8 cellular contexts compared by ENCODE assay signal in the genomic region with DNA sequence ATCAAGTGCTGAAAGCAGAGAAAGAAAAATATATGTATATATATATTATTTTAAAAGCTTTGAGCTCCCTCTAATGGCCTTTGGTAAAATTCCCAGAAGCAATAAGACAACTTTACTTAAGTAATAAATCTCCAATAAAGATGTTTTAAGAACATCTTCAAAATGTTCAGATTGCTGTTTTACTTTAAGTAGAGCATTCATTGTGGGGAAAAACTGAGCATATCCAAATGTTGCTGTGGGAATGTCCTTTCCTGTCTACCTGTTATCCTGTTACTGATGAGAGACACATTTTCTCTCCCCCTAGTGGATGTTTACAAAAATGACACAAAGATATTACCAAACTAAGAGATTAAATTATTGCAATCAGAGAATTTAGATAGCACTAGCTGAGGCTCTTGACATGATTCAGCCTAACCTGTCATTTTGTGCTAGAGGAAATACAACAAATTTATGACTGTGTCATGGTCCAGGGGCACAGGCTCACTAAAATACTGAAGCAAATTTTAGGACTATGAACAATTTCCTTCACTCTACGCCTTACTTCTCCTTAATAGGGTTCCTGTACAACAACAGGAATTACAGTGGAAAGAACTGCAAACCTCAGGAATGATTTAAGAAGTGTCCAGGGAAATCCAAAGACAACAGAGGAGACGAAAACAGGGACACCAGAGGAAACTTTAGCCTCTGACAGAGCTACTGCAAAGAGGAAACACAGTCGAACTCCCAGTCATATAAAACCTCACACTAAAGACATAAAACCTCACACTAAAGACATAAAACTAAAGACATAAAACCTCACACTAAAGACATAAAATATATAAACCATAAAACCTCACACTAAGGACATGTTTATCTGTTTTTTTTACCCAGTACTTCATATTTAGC. TPM values are rescaled to one million over a fixed set of nuclear protein-coding genes. Genes with fewer than 3 reads are reported as not detected.
DNase-seq lines count a peak whose midpoint lies in the region; FAIRE-seq and TF ChIP-seq lines count a peak whose summit lies in the region.

No MANE protein-coding gene starts in this region.

- 70% methylated on average over 3 of the region's 3 CpGs for WGBS in esophagus muscularis mucosa

- peak; percentile 95 for FAIRE-seq in A204.1 (lab: Jason Lieb, UNC)

- H3K4me3 ChIP-seq in esophagus muscularis mucosa = no peak overlapping the region
- H3K4me3 ChIP-seq in parathyroid adenoma (ENCODE audit: low read depth, low read length) = no peak overlapping the region

- no peaks in the 10 kb centered on the region for H3K79me2 ChIP-seq in parathyroid adenoma

- H3K4me1 ChIP-seq in esophagus muscularis mucosa (no peaks in the 10 kb centered on the region), parathyroid adenoma (no peaks in the 10 kb centered on the region)

- no peak overlapping the region for H3K4me2 ChIP-seq in parathyroid adenoma (ENCODE audit: low read length)

- TF ChIP-seq POLR2A in esophagus muscularis mucosa (IDR thresholded peaks at IDR 0.05; ENCODE audit: low read depth) = no peak

- peak; percentile 59 to 71 (median 62) for TF ChIP-seq CTCF in esophagus muscularis mucosa (IDR thresholded peaks at IDR 0.05)
- TF ChIP-seq CTCF in parathyroid adenoma (IDR thresholded peaks at IDR 0.05) = peak; percentile 85

- H3K9me3 ChIP-seq in esophagus muscularis mucosa (no peaks in the 10 kb centered on the region), parathyroid adenoma (ENCODE audit: control insufficient read depth, low read length) (no peaks in the 10 kb centered on the region)

- intact Hi-C loops in esophagus muscularis mucosa (cut with DNase I) = loop anchor here (10.0 kb wide), 1 partner anchor 198 kb away; a partner anchor contains a TSS

- DNase-seq in GM04503 (ENCODE audit: low read depth) = peak; percentile 17
- DNase-seq in HCEC 1CT = peak; percentile 54
- peak; percentile 67 for DNase-seq in LoVo (ENCODE audit: low spot score)
- DNase-seq in SK-MEL-5 (ENCODE audit: low read depth, low spot score) = peak; percentile 71
- DNase-seq in esophagus muscularis mucosa (ENCODE audit: extremely low spot score) = no peak
- no peak for DNase-seq in stimulated activated CD8-positive, alpha-beta memory T cell treated with anti-CD3 and anti-CD28 coated beads, Interleukin-4, amount 100 ng/mL, for 48 hours

- H3K27ac ChIP-seq in esophagus muscularis mucosa (replicated peaks in 1 of 4) (no peak overlapping the region), parathyroid adenoma (no peak overlapping the region)

- in situ Hi-C loops in SK-MEL-5 (cut with HindIII; ENCODE audit: low pct_unique_long_range_greater_than_20kb, low sequenced_read_pairs) = no loop called here

- no peak for TF ChIP-seq EP300 in esophagus muscularis mucosa (IDR thresholded peaks at IDR 0.05)

- H3K27me3 ChIP-seq in esophagus muscularis mucosa (no peaks in the 10 kb centered on the region), parathyroid adenoma (ENCODE audit: control insufficient read depth, insufficient read depth, low read length) (no peaks in the 10 kb centered on the region)

- no peaks in the 10 kb centered on the region for H3K36me3 ChIP-seq in esophagus muscularis mucosa
- no peaks in the 10 kb centered on the region for H3K36me3 ChIP-seq in parathyroid adenoma (ENCODE audit: control insufficient read depth, insufficient read depth, low read length)

- no peak overlapping the region for H2AFZ ChIP-seq in parathyroid adenoma

- no peak overlapping the region for H3K9ac ChIP-seq in parathyroid adenoma

RNA-seq across cellular contexts. Expression of a gene that starts 24.3 kb away (rescaled TPM):
- total RNA-seq in SK-MEL-5 (2014; rRNA removed; shearing (Covaris generic)) = 36.5 and 41.4 TPM in 2 replicates
- polyA plus RNA-seq in SK-MEL-5 (2015; cell fraction: cytosol; rRNA removed) = 33.2 and 35.0 TPM in 2 replicates
- 47.1 and 48.0 TPM in 2 replicates for polyA plus RNA-seq in SK-MEL-5 (2015; cell fraction: nucleus; rRNA removed)
- total RNA-seq in esophagus muscularis mucosa = 10 to 100 TPM; 20.3 to 29.8 (median 24.8) TPM

Comparison
In these comparisons a context has a peak if more than half of its experiments do, and no peak if none do; other contexts are left out.
1. DNase-seq: peak in GM04503 (single experiment), HCEC 1CT (single experiment), LoVo (single experiment) and SK-MEL-5 (single experiment); none in esophagus muscularis mucosa (single experiment) and stimulated activated CD8-positive, alpha-beta memory T cell treated with anti-CD3 and anti-CD28 coated beads, Interleukin-4, amount 100 ng/mL, for 48 hours (single experiment).